ENCODE assay signal across 1 cellular context in genomic region chr12:48556631-48557030, GRCh38.
TF ChIP-seq lines count a peak whose summit lies in the region.

No MANE protein-coding gene starts in this region.

TF ChIP-seq in GM23338, 12 proteins besides CTCF, POLR2A, EP300 and RAD21 (continued from another document):
- TF ChIP-seq ZNF462 (CRISPR knock-in tag; IDR thresholded peaks at IDR 0.05) (no peak), ZNF331 (CRISPR knock-in tag; IDR thresholded peaks at IDR 0.05; ENCODE audit: low read depth) (no peak), CREB1 (CRISPR knock-in tag; IDR thresholded peaks at IDR 0.05; ENCODE audit: low read depth) (no peak), POLR2AphosphoS5 (IDR thresholded peaks at IDR 0.05; ENCODE audit: low read depth) (no peak), STAT1 (IDR thresholded peaks at IDR 0.05; ENCODE audit: unreplicated experiment) (no peak), JUNB (IDR thresholded peaks at IDR 0.05; ENCODE audit: unreplicated experiment) (no peak), NANOG (IDR thresholded peaks at IDR 0.05; ENCODE audit: borderline replicate concordance) (no peak)
